In the genomic region with DNA sequence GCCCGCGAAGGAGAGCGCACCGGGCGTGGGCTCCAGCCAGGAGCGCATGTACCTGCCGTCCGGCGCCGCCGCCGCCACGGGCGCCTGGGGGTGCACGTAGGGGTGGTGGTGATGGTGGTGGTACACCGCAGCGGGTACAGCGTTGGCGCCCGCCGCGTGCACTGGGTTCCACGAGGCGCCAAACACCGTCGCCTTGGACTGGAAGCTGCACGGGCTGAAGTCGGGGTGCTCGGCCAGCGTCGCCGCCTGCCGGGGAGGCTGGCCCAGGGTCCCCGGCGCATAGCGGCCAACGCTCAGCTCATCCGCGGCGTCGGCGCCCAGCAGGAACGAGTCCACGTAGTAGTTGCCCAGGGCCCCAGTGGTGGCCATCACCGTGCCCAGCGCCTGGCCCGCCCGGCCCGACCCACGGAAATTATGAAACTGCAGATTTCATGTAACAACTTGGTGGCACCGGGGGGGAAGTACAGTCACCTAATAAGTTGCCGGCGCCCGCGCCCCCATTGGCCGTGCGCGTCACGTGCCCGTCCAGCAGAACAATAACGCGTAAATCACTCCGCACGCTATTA, we compare ENCODE assay signal across 8 cellular contexts. TPM values are rescaled to one million over a fixed set of nuclear protein-coding genes. Genes with fewer than 3 reads are reported as not detected.
DNase-seq lines count a peak whose midpoint lies in the region; ATAC-seq and TF ChIP-seq lines count a peak whose summit lies in the region.

A gene (minus strand): TSS at position 449 of the 566 bp plus-strand sequence. CDS start 80 bp downstream, at position 369.

- BruUV-seq in Panc1 (replicated peaks; lab: Mats Ljungman, UMichigan) = no TSS peak

- CTCF ChIA-PET in Panc1 (lab: Charles Lee) = no interaction called here

- H3K27me3 ChIP-seq in Panc1 (ENCODE audit: control insufficient read depth, insufficient read depth, low read length) (no peaks in the 10 kb centered on the region), esophagus squamous epithelium (peaks cover 35 to 99% (median 69%) of the 10 kb centered on the region in 4 donors), Karpas-422 (ENCODE audit: low read length) (no peaks in the 10 kb centered on the region)

- peaks cover under 1% of the 10 kb centered on the region; the same call in 1 of the 2 replicates for H3K4me1 ChIP-seq in Panc1 (ENCODE audit: control insufficient read depth, insufficient read depth, low read length)
- H3K4me1 ChIP-seq in esophagus squamous epithelium = peaks cover 29 to 72% (median 46%) of the 10 kb centered on the region in 3 donors
- peaks cover 15% of the 10 kb centered on the region for H3K4me1 ChIP-seq in Karpas-422 (ENCODE audit: low read length)

- 9 to 11% methylated on average over 7 to 24 of the region's 64 CpGs for WGBS in esophagus squamous epithelium, 2 donors

- H3K9me3 ChIP-seq in Panc1 (ENCODE audit: control insufficient read depth, insufficient read depth, low read depth, low read length) (no peaks in the 10 kb centered on the region), esophagus squamous epithelium (no peaks in the 10 kb centered on the region), Karpas-422 (ENCODE audit: low read length) (no peaks in the 10 kb centered on the region)

- DNase-seq in GM04503 (ENCODE audit: low read depth) (peak; percentile 87), Panc1 (ENCODE audit: low read depth, low spot score) (no peak), esophagus squamous epithelium (lab: John Stamatoyannopoulos, UW) (no peak), renal cortical epithelial cell (ENCODE audit: low read depth) (peak; percentile 80), NCI-H146 treated with DMSO at 0.1 percent for 48 hours (lab: John Stamatoyannopoulos, UW; ENCODE audit: unreplicated experiment) (no peak), hippocampal formation (lab: John Stamatoyannopoulos, UW) (no peak), Karpas-422 (no peak), NCI-H226 (no peak)

- H3K9me2 ChIP-seq in Karpas-422 (replicated peaks; ENCODE audit: insufficient read depth, low read length) = no peaks in the 10 kb centered on the region

- H2AFZ ChIP-seq in Karpas-422 (ENCODE audit: low read length) = no peak within 1 kb of the TSS

- no peaks in the 10 kb centered on the region for H4K20me1 ChIP-seq in Karpas-422 (ENCODE audit: insufficient read depth, low read depth, low read length)

- H3K9ac ChIP-seq in Karpas-422 (ENCODE audit: low read length) = no peak within 1 kb of the TSS

- H3K27ac ChIP-seq in Panc1 (ENCODE audit: low read length) = no peak within 1 kb of the TSS
- H3K27ac ChIP-seq in esophagus squamous epithelium = peak within 1 kb of the TSS in 1 of 4 donors; percentile 21
- H3K27ac ChIP-seq in Karpas-422 (ENCODE audit: low read length) = no peak within 1 kb of the TSS

- H3K36me3 ChIP-seq in Panc1 (ENCODE audit: control insufficient read depth, insufficient read depth, low read length) = no peaks in the 10 kb centered on the region; the same call in 1 of the 2 replicates
- no peaks in the 10 kb centered on the region for H3K36me3 ChIP-seq in esophagus squamous epithelium
- no peaks in the 10 kb centered on the region for H3K36me3 ChIP-seq in Karpas-422 (ENCODE audit: insufficient read depth, low read length)

- intact Hi-C loops in Panc1 (cut with micrococcal nuclease; ENCODE audit: unreplicated experiment) = no loop called here
- intact Hi-C loops in esophagus squamous epithelium (cut with DNase I) = loop anchor here (5.0 to 10.0 kb wide), 2 partner anchors 788 to 1310 kb away; no protein-coding TSS in a partner anchor

- no peak for TF ChIP-seq CTCF in Panc1 (IDR thresholded peaks at IDR 0.05)
- TF ChIP-seq CTCF in esophagus squamous epithelium (IDR thresholded peaks at IDR 0.05) = no peak

- no peaks in the 10 kb centered on the region for H3K79me2 ChIP-seq in Karpas-422 (ENCODE audit: low read length)

- H3K4me3 ChIP-seq in Panc1 (ENCODE audit: low read depth in 2 of 2, low read length in 2 of 2) (peak within 1 kb of the TSS; percentile 37 to 41), esophagus squamous epithelium (peak within 1 kb of the TSS; percentile 8 to 51 (median 26)), Karpas-422 (ENCODE audit: low read length) (no peak within 1 kb of the TSS)

- POLR2A ChIA-PET in Panc1 (lab: Charles Lee) = no interaction called here

- no peak for ATAC-seq in Panc1

- in situ Hi-C loops in Panc1 (cut with HindIII; ENCODE audit: low pct_unique_long_range_greater_than_20kb, low sequenced_read_pairs) = no loop called here

- TF ChIP-seq POLR2A in esophagus squamous epithelium (IDR thresholded peaks at IDR 0.05) = peak in 1 of 4 donors; percentile 4

- no peak within 1 kb of the TSS for H3K4me2 ChIP-seq in Karpas-422 (ENCODE audit: low read depth, low read length, poor library complexity, severe bottlenecking)

RNA-seq across cellular contexts. Expression of the gene that starts here (rescaled TPM):
- total RNA-seq in Panc1 (2021; ENCODE audit: unreplicated experiment) = not detected
- polyA plus RNA-seq in Panc1 (2012; ENCODE audit: insufficient read length) = 0.23 TPM
- 1 to 10 TPM in 1 of 4 donors, under 1 TPM in 1, not detected in 2; 0.57 to 1.1 TPM for total RNA-seq in esophagus squamous epithelium
- total RNA-seq in renal cortical epithelial cell = 22.6 and 70.8 TPM in 2 replicates
- total RNA-seq in Karpas-422 (2014; rRNA removed; shearing (Covaris generic); ENCODE audit: low replicate concordance) = not detected in 2 replicates

Comparison
In these comparisons a context has a peak if more than half of its experiments do, and no peak if none do; other contexts are left out.
1. RNA of the gene that starts here (total RNA-seq): 22.6 to 70.8 TPM in renal cortical epithelial cell; 0.57 to 1.1 TPM in esophagus squamous epithelium, not detected in Panc1 (single experiment) and not detected in Karpas-422; every median in the first group is over 10 times any median in the second.
2. DNase-seq: peak in GM04503 (single experiment) and renal cortical epithelial cell (single experiment); none in Panc1 (single experiment), esophagus squamous epithelium (single experiment), NCI-H146 treated with DMSO at 0.1 percent for 48 hours (single experiment), hippocampal formation (0 of 2), Karpas-422 (single experiment) and NCI-H226 (single experiment).